In the genomic region with DNA sequence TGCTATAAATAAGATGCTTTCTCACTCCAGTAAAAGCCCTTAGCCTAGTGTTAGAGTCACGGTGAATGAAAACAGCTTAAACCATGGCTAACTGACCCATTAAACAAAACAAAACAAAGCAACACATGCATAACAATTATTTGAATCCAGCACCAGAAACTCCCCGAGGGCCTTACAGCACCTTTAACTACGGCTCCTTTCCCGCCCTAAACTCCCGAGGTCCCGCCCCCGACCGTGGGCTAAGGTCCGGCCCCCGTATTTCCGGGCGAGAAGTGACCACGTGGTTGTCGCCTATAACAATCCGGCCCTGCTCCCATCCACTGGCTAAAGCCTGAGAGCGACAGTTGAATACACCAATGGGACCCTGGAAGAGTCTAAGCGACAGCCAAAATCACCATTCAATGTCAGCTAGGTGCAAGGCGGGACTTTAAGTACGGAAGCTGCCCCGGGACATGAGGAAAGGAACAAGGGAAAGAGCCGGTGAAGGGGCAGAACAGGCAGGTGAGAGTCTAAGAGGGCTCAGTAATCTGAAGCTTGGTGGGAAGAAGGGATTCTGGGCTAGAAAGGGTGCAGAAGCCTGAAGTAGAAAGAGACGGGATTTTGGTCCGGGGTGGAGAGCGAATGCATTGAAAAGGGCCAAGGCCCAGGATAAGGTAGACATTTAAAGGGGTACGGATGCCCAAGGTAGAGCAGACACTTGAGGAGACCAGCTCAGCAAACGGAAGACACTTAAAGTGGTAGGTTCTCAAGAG, we compare ENCODE assay signal across 1 cellular context.
TF ChIP-seq lines count a peak whose summit lies in the region.

A gene (plus strand): TSS at position 448 of the 752 bp plus-strand sequence. CDS start 351 bp downstream, outside the sequence.

TF ChIP-seq in liver, 16 proteins besides CTCF, POLR2A, EP300 and RAD21 (continued from another document):
- TF ChIP-seq, protein P1, sequence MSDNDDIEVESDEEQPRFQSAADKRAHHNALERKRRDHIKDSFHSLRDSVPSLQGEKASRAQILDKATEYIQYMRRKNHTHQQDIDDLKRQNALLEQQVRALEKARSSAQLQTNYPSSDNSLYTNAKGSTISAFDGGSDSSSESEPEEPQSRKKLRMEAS (IDR thresholded peaks at IDR 0.05), result peak; percentile 88
